1 cellular context compared by ENCODE assay signal in the genomic region with DNA sequence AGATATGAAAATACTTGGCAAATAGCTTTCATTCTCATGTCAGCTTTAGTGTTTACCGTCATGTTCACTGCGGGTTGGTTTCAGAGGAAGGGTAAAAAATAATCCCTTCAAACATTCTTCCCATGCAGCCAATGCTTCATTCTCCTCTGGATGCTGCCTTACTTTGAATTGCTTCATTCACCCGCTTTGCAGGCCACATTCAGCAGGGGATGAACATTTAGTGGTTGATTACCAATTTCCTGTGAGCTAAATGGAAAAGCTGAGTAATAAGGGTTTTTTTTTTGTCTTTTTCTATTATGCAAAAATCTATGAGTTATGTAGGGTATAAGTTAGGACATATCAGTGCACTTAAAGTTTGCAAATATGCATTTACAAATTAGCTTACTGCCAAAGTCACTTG.
TF ChIP-seq lines count a peak whose summit lies in the region.

No MANE protein-coding gene starts in this region.

TF ChIP-seq in GM12878, 131 proteins besides CTCF, POLR2A, EP300 and RAD21 (continued from another document and continues in another):
- no peak for TF ChIP-seq ZNF592 (IDR thresholded peaks at IDR 0.05)
- TF ChIP-seq, protein P1, sequence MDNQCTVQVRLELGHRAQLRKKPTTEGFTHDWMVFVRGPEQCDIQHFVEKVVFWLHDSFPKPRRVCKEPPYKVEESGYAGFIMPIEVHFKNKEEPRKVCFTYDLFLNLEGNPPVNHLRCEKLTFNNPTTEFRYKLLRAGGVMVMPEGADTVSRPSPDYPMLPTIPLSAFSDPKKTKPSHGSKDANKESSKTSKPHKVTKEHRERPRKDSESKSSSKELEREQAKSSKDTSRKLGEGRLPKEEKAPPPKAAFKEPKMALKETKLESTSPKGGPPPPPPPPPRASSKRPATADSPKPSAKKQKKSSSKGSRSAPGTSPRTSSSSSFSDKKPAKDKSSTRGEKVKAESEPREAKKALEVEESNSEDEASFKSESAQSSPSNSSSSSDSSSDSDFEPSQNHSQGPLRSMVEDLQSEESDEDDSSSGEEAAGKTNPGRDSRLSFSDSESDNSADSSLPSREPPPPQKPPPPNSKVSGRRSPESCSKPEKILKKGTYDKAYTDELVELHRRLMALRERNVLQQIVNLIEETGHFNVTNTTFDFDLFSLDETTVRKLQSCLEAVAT (IDR thresholded peaks at IDR 0.05) = peak; percentile 44; the same call in 1 of the 2 replicates
- TF ChIP-seq RBBP5 (conservative IDR thresholded peaks at IDR 0.05) = no peak
- TF ChIP-seq SIN3A (IDR thresholded peaks at IDR 0.05; ENCODE audit: low read depth, low read length) = no peak
- peak; percentile 73; the same call in 1 of the 2 replicates for TF ChIP-seq FOXM1 (IDR thresholded peaks at IDR 0.05; ENCODE audit: low read depth, low read length)
- peak; percentile 55; the same call in 1 of the 2 replicates for TF ChIP-seq CREM (IDR thresholded peaks at IDR 0.05; ENCODE audit: low read depth)
- peak; percentile 78; the same call in 1 of the 2 replicates for TF ChIP-seq NFIC (IDR thresholded peaks at IDR 0.05; ENCODE audit: low read depth, low read length)
- peak; percentile 44 for TF ChIP-seq MTA2 (IDR thresholded peaks at IDR 0.05; ENCODE audit: low read depth)
- TF ChIP-seq BCLAF1 (IDR thresholded peaks at IDR 0.05) = no peak
- no peak for TF ChIP-seq NR2C1 (IDR thresholded peaks at IDR 0.05)
- TF ChIP-seq NFYA (IDR thresholded peaks at IDR 0.05; ENCODE audit: borderline replicate concordance, low read depth, low read length) = no peak
- no peak for TF ChIP-seq TCF3 (IDR thresholded peaks at IDR 0.05; ENCODE audit: borderline replicate concordance, insufficient read depth, low read depth, low read length)
- 0 out of 2 replicates have a peak, but pooled peaks have one; percentile 38 for TF ChIP-seq BCL11A (IDR thresholded peaks at IDR 0.05; ENCODE audit: low read depth, low read length)
- TF ChIP-seq RUNX3 (IDR thresholded peaks at IDR 0.05; ENCODE audit: low read length) = peak; percentile 86
- TF ChIP-seq POU2F2 (IDR thresholded peaks at IDR 0.05; ENCODE audit: borderline replicate concordance, low read depth, low read length) = 0 out of 3 replicates have a peak, but pooled peaks have one; percentile 15
- TF ChIP-seq, protein P2, sequence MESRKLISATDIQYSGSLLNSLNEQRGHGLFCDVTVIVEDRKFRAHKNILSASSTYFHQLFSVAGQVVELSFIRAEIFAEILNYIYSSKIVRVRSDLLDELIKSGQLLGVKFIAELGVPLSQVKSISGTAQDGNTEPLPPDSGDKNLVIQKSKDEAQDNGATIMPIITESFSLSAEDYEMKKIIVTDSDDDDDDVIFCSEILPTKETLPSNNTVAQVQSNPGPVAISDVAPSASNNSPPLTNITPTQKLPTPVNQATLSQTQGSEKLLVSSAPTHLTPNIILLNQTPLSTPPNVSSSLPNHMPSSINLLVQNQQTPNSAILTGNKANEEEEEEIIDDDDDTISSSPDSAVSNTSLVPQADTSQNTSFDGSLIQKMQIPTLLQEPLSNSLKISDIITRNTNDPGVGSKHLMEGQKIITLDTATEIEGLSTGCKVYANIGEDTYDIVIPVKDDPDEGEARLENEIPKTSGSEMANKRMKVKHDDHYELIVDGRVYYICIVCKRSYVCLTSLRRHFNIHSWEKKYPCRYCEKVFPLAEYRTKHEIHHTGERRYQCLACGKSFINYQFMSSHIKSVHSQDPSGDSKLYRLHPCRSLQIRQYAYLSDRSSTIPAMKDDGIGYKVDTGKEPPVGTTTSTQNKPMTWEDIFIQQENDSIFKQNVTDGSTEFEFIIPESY (IDR thresholded peaks at IDR 0.05) = no peak
- TF ChIP-seq SMC3 (IDR thresholded peaks at IDR 0.05; ENCODE audit: borderline replicate concordance, low read length) = no peak
- TF ChIP-seq NBN (IDR thresholded peaks at IDR 0.05) = no peak
- no peak for TF ChIP-seq STAT3 (IDR thresholded peaks at IDR 0.05; ENCODE audit: low read depth, low read length)
- TF ChIP-seq ASH2L (IDR thresholded peaks at IDR 0.05; ENCODE audit: borderline replicate concordance, low read depth) = no peak
- peak; percentile 52; the same call in 1 of the 2 replicates for TF ChIP-seq PML (IDR thresholded peaks at IDR 0.05; ENCODE audit: low read length)
- TF ChIP-seq IKZF1 (conservative IDR thresholded peaks at IDR 0.05) = peak; percentile 40; the same call in 1 of the 2 replicates
- TF ChIP-seq RELA (IDR thresholded peaks at IDR 0.05; ENCODE audit: borderline replicate concordance, partially characterized antibody) = no peak
- peak; percentile 83 for TF ChIP-seq ATF7 (IDR thresholded peaks at IDR 0.05; ENCODE audit: low read depth)
- TF ChIP-seq ESRRA (IDR thresholded peaks at IDR 0.05; ENCODE audit: low read length) = no peak
- no peak for TF ChIP-seq HDGF (IDR thresholded peaks at IDR 0.05)
- TF ChIP-seq DPF2 (IDR thresholded peaks at IDR 0.05) = peak; percentile 53; the same call in 1 of the 2 replicates
- no peak for TF ChIP-seq ETV6 (conservative IDR thresholded peaks at IDR 0.05 in 1 of 2, IDR thresholded peaks at IDR 0.05 in 1 of 2; ENCODE audit: borderline replicate concordance in 1 of 2, low read depth in 1 of 2)
- TF ChIP-seq, protein P3, sequence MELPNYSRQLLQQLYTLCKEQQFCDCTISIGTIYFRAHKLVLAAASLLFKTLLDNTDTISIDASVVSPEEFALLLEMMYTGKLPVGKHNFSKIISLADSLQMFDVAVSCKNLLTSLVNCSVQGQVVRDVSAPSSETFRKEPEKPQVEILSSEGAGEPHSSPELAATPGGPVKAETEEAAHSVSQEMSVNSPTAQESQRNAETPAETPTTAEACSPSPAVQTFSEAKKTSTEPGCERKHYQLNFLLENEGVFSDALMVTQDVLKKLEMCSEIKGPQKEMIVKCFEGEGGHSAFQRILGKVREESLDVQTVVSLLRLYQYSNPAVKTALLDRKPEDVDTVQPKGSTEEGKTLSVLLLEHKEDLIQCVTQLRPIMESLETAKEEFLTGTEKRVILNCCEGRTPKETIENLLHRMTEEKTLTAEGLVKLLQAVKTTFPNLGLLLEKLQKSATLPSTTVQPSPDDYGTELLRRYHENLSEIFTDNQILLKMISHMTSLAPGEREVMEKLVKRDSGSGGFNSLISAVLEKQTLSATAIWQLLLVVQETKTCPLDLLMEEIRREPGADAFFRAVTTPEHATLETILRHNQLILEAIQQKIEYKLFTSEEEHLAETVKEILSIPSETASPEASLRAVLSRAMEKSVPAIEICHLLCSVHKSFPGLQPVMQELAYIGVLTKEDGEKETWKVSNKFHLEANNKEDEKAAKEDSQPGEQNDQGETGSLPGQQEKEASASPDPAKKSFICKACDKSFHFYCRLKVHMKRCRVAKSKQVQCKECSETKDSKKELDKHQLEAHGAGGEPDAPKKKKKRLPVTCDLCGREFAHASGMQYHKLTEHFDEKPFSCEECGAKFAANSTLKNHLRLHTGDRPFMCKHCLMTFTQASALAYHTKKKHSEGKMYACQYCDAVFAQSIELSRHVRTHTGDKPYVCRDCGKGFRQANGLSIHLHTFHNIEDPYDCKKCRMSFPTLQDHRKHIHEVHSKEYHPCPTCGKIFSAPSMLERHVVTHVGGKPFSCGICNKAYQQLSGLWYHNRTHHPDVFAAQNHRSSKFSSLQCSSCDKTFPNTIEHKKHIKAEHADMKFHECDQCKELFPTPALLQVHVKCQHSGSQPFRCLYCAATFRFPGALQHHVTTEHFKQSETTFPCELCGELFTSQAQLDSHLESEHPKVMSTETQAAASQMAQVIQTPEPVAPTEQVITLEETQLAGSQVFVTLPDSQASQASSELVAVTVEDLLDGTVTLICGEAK (IDR thresholded peaks at IDR 0.05; ENCODE audit: borderline replicate concordance) = no peak
- TF ChIP-seq, protein P4, sequence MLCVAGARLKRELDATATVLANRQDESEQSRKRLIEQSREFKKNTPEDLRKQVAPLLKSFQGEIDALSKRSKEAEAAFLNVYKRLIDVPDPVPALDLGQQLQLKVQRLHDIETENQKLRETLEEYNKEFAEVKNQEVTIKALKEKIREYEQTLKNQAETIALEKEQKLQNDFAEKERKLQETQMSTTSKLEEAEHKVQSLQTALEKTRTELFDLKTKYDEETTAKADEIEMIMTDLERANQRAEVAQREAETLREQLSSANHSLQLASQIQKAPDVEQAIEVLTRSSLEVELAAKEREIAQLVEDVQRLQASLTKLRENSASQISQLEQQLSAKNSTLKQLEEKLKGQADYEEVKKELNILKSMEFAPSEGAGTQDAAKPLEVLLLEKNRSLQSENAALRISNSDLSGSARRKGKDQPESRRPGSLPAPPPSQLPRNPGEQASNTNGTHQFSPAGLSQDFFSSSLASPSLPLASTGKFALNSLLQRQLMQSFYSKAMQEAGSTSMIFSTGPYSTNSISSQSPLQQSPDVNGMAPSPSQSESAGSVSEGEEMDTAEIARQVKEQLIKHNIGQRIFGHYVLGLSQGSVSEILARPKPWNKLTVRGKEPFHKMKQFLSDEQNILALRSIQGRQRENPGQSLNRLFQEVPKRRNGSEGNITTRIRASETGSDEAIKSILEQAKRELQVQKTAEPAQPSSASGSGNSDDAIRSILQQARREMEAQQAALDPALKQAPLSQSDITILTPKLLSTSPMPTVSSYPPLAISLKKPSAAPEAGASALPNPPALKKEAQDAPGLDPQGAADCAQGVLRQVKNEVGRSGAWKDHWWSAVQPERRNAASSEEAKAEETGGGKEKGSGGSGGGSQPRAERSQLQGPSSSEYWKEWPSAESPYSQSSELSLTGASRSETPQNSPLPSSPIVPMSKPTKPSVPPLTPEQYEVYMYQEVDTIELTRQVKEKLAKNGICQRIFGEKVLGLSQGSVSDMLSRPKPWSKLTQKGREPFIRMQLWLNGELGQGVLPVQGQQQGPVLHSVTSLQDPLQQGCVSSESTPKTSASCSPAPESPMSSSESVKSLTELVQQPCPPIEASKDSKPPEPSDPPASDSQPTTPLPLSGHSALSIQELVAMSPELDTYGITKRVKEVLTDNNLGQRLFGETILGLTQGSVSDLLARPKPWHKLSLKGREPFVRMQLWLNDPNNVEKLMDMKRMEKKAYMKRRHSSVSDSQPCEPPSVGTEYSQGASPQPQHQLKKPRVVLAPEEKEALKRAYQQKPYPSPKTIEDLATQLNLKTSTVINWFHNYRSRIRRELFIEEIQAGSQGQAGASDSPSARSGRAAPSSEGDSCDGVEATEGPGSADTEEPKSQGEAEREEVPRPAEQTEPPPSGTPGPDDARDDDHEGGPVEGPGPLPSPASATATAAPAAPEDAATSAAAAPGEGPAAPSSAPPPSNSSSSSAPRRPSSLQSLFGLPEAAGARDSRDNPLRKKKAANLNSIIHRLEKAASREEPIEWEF (IDR thresholded peaks at IDR 0.05; ENCODE audit: insufficient replicate concordance, low read depth, low read length) = no peak
- TF ChIP-seq YY1 (IDR thresholded peaks at IDR 0.05; ENCODE audit: low read depth, low read length) = no peak
- no peak for TF ChIP-seq EGR1 (IDR thresholded peaks at IDR 0.05; ENCODE audit: borderline replicate concordance in 1 of 2, low read depth in 2 of 2, low read length in 2 of 2)
- no peak for TF ChIP-seq SRF (IDR thresholded peaks at IDR 0.05; ENCODE audit: low read depth in 2 of 2, low read length in 2 of 2)
- TF ChIP-seq EED (IDR thresholded peaks at IDR 0.05; ENCODE audit: low read depth) = peak; percentile 39; the same call in 1 of the 2 replicates
- no peak for TF ChIP-seq TCF7 (IDR thresholded peaks at IDR 0.05; ENCODE audit: borderline replicate concordance)
- TF ChIP-seq CBX3 (IDR thresholded peaks at IDR 0.05; ENCODE audit: borderline replicate concordance, low read depth) = no peak
- TF ChIP-seq BMI1 (IDR thresholded peaks at IDR 0.05; ENCODE audit: borderline replicate concordance) = no peak
- TF ChIP-seq MEF2B (IDR thresholded peaks at IDR 0.05; ENCODE audit: partially characterized antibody, poor library complexity, severe bottlenecking) = no peak
